In the genomic region with DNA sequence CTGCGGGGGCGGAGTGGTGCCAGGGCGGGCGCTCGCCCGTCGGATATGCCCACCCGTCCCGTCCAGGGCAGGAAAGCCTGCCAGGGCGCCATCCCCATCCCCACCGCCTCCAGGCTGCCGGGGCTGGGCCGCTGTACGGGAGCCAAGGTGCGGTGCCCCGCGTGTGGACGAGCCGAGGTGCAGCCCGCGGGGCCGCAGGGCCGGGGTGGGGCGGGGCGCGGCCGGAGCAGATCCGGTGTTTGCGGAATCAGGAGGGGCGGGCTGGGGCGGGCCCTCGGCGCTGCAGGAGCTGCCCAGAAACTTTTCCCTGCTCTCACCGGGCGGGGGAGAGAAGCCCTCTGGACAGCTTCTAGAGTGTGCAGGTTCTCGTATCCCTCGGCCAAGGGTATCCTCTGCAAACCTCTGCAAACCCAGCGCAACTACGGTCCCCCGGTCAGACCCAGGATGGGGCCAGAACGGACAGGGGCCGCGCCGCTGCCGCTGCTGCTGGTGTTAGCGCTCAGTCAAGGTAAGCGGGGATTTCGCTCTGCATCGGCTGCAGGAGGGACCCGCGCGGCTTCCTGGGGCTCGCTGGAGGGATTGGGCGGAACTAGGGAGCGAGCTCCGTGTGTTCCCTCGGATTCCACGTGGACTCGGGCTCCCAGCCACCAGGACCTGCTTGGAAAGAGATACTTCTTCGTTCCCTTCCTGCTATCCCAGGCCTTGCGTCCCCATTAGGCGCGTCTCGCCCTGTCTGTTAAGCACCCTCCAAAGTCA, we compare ENCODE assay signal across 8 cellular contexts. TPM values are rescaled to one million over a fixed set of nuclear protein-coding genes. Genes with fewer than 3 reads are reported as not detected.
DNase-seq lines count a peak whose midpoint lies in the region; ATAC-seq and TF ChIP-seq lines count a peak whose summit lies in the region.

ITGA2 (plus strand) TSS at position 328 of the 756 bp plus-strand sequence; CDS start at position 445, 117 bp downstream.

- H3K27ac ChIP-seq in DND-41 (ENCODE audit: low read length) (peak within 1 kb of the TSS; percentile 57), gastroesophageal sphincter (peak within 1 kb of the TSS in 3 of 4 donors; percentile 75 to 82 (median 81)), neural progenitor cell (no peak within 1 kb of the TSS)

- DNase-seq in DND-41 = peak; percentile 51
- DNase-seq in HCEC 1CT = peak; percentile 69
- DNase-seq in NCI-H510A treated with DMSO at 0.1 percent for 48 hours (lab: John Stamatoyannopoulos, UW) = peak; percentile 11
- DNase-seq in activated effector memory CD4-positive, alpha-beta T cell treated with Interleukin-2 at 50 U/mL for 16 hours = peak; percentile 5
- peak; percentile 69 for DNase-seq in neural progenitor cell (ENCODE audit: low spot score)
- DNase-seq in globus pallidus (ENCODE audit: low spot score) = no peak
- DNase-seq in NOMO-1 (lab: John Stamatoyannopoulos, UW; ENCODE audit: unreplicated experiment in 2 of 2) = no peak

- H3K4me1 Mint-ChIP-seq in neural progenitor cell = peaks cover 26% of the 10 kb centered on the region

- TF ChIP-seq EP300 in gastroesophageal sphincter (IDR thresholded peaks at IDR 0.05) = no peak

- peak within 1 kb of the TSS; percentile 85 for H3K4me2 ChIP-seq in DND-41 (ENCODE audit: insufficient read depth, low read length)
- H3K4me2 ChIP-seq in neural progenitor cell = peak within 1 kb of the TSS; percentile 95

- H3K4me3 ChIP-seq in DND-41 (ENCODE audit: low read depth in 1 of 2, low read length in 2 of 2) (peak within 1 kb of the TSS; percentile 51 to 67), gastroesophageal sphincter (peak within 1 kb of the TSS; percentile 40 to 75), neural progenitor cell (peak within 1 kb of the TSS; percentile 69)

- peak within 1 kb of the TSS; percentile 86 for H2AFZ ChIP-seq in DND-41 (ENCODE audit: low read depth, low read length)
- H2AFZ ChIP-seq in neural progenitor cell (replicated peaks) = peak within 1 kb of the TSS; percentile 94

- H3K79me2 ChIP-seq in DND-41 (ENCODE audit: insufficient read depth, low read length) (no peaks in the 10 kb centered on the region), neural progenitor cell (ENCODE audit: low read depth) (no peaks in the 10 kb centered on the region)

- H3K36me3 ChIP-seq in DND-41 (ENCODE audit: insufficient read depth, low read length) (no peaks in the 10 kb centered on the region), gastroesophageal sphincter (no peaks in the 10 kb centered on the region), neural progenitor cell (no peaks in the 10 kb centered on the region)

- TF ChIP-seq CTCF in DND-41 (IDR thresholded peaks at IDR 0.05; ENCODE audit: borderline replicate concordance, extremely low read depth, low read length, poor library complexity, severe bottlenecking) (no peak), gastroesophageal sphincter (IDR thresholded peaks at IDR 0.05) (no peak), neural progenitor cell (IDR thresholded peaks at IDR 0.05) (no peak)

- H4K20me1 ChIP-seq in DND-41 (ENCODE audit: insufficient read depth, low read length) (no peaks in the 10 kb centered on the region), neural progenitor cell (ENCODE audit: low read depth) (no peaks in the 10 kb centered on the region)

- H3K9me3 Mint-ChIP-seq in neural progenitor cell = no peaks in the 10 kb centered on the region

- H3K27me3 Mint-ChIP-seq in neural progenitor cell (ENCODE audit: insufficient read depth, low read depth) = peaks cover 3% of the 10 kb centered on the region

- H3K4me1 ChIP-seq in DND-41 (ENCODE audit: insufficient read depth, low read length) (peaks cover 21% of the 10 kb centered on the region), gastroesophageal sphincter (peaks cover 0 to 32% (median 4%) of the 10 kb centered on the region in 3 donors), neural progenitor cell (peaks cover 6% of the 10 kb centered on the region)

- no peak for TF ChIP-seq POLR2A in gastroesophageal sphincter (IDR thresholded peaks at IDR 0.05)

- 0% methylated on average over 5 to 8 of the region's 64 CpGs for WGBS in gastroesophageal sphincter (ENCODE audit: low coverage in 1 of 2), 2 donors

- peak within 1 kb of the TSS; percentile 65 for H3K9ac ChIP-seq in DND-41 (ENCODE audit: low read depth, low read length)
- no peak within 1 kb of the TSS for H3K9ac ChIP-seq in neural progenitor cell

- H3K27me3 ChIP-seq in DND-41 (ENCODE audit: insufficient read depth, low read length, poor library complexity) (peaks cover 9% of the 10 kb centered on the region), gastroesophageal sphincter (no peaks in the 10 kb centered on the region), neural progenitor cell (peaks cover 45% of the 10 kb centered on the region)

- H3K27ac Mint-ChIP-seq in neural progenitor cell = no peak within 1 kb of the TSS

- H3K9me3 ChIP-seq in DND-41 (ENCODE audit: insufficient read depth, low read length, severe bottlenecking) = no peaks in the 10 kb centered on the region
- no peaks in the 10 kb centered on the region for H3K9me3 ChIP-seq in gastroesophageal sphincter
- no peaks in the 10 kb centered on the region for H3K9me3 ChIP-seq in neural progenitor cell (ENCODE audit: low read depth)

- ATAC-seq in DND-41 (ENCODE audit: insufficient read depth, low read depth) (peak; percentile 70), gastroesophageal sphincter (peak; percentile 74)

- H3K36me3 Mint-ChIP-seq in neural progenitor cell = peaks cover 3% of the 10 kb centered on the region

- peaks cover 5% of the 10 kb centered on the region for H3F3A ChIP-seq in neural progenitor cell (ENCODE audit: low read depth)

- H3K4me3 Mint-ChIP-seq in neural progenitor cell = peak within 1 kb of the TSS; percentile 88

RNA-seq across cellular contexts. Expression of gene ITGA2, which starts in this region (rescaled TPM):
- 10 to 100 TPM in 2 of 4 donors, 1 to 10 TPM in 2; 1.5 to 14.6 (median 10.0) TPM for total RNA-seq in gastroesophageal sphincter
- 2.5 and 2.6 TPM in 2 replicates for total RNA-seq in neural progenitor cell (ENCODE audit: low replicate concordance)

Comparison
In these comparisons a context has a peak if more than half of its experiments do, and no peak if none do; other contexts are left out.
1. DNase-seq: peak in DND-41 (single experiment), HCEC 1CT (single experiment), NCI-H510A treated with DMSO at 0.1 percent for 48 hours (single experiment), activated effector memory CD4-positive, alpha-beta T cell treated with Interleukin-2 at 50 U/mL for 16 hours (single experiment) and neural progenitor cell (single experiment); none in globus pallidus (single experiment) and NOMO-1 (0 of 2).
2. Peak in every context shown above with its lines, with median percentiles within 50 percentile points of each other: H3K4me3 ChIP-seq.